ENCODE assay signal across 25 cellular contexts in genomic region chr2:204505488-204505887, GRCh38. TPM values are rescaled to one million over a fixed set of nuclear protein-coding genes. Genes with fewer than 3 reads are reported as not detected.
DNase-seq lines count a peak whose midpoint lies in the region; ATAC-seq and TF ChIP-seq lines count a peak whose summit lies in the region.
"Had no signal": no experiment of that assay in that cellular context is flagged by ENCODE, and none has a peak within 500 bp of the region (broad histone marks: within the 10 kb centered on the region; RNA-seq: fewer than 3 reads in every experiment).

No MANE protein-coding gene starts in this region.

- DNase-seq in A172 (ENCODE audit: low spot score) (peak; percentile 15), GM23248 (peak; percentile 28), brain microvascular endothelial cell (peak; percentile 52), myocyte (ENCODE audit: low read depth) (peak; percentile 10), HT-29 (ENCODE audit: low spot score) (no peak), NAMALWA (ENCODE audit: low spot score) (no peak)
- DNase-seq: activated B cell treated with CpG ODN at 0.5 μM for 24 hours; activated naive CD4-positive, alpha-beta T cell treated with Interleukin-2 at 50 U/mL for 16 hours; amniotic stem cell; BE2C; effector memory CD4-positive, alpha-beta T cell; foreskin keratinocyte; NCI-H1105 treated with DMSO at 0.1 percent for 48 hours; NCI-H1930; NCI-H526; occipital lobe; SJCRH30; stimulated activated CD4-positive, alpha-beta T cell treated with anti-CD3 and anti-CD28 coated beads, Interleukin-1b, Interleukin-23, amount 100 ng/mL, for 48 hours; stomach; T-cell; thyroid gland had no signal

- H3K9me2 ChIP-seq in GM23248 (ENCODE audit: insufficient read depth), result 0 out of 2 replicates have a peak, but pooled peaks cover 3% of the 10 kb centered on the region

- H3K9me3 ChIP-seq in GM23248 (ENCODE audit: low read depth), result no peaks in the 10 kb centered on the region
- H3K9me3 ChIP-seq: BE2C, SJCRH30, stomach, thyroid gland had no signal

- H3K79me2 ChIP-seq in GM23248 (ENCODE audit: insufficient read depth), result no peaks in the 10 kb centered on the region

- H3K4me3 ChIP-seq in GM23248, result no peak overlapping the region
- no peak overlapping the region for H3K4me3 ChIP-seq in brain microvascular endothelial cell (ENCODE audit: low read depth, low read length)
- H3K4me3 ChIP-seq: coronary artery, SJCRH30, smooth muscle cell, stomach, thyroid gland had no signal

- 55 to 57% methylated on average over 2 of the region's 2 CpGs for WGBS in GM23248 (ENCODE audit: low coverage in 1 of 2, low lambda C conversion rate in 2 of 2, missing lambda C conversion rate in 2 of 2), 2 experiments

- H3K9ac ChIP-seq in GM23248, result no peak overlapping the region

- peak overlapping the region; percentile 5 for H3K4me2 ChIP-seq in GM23248 (ENCODE audit: unreplicated experiment)
- H3K4me2 ChIP-seq: smooth muscle cell had no signal

- peaks cover 11% of the 10 kb centered on the region; the same call in 1 of the 2 replicates for H3F3A ChIP-seq in GM23248 (ENCODE audit: insufficient read depth)

- H3K27me3 ChIP-seq in GM23248 (replicated peaks; ENCODE audit: insufficient read depth) (no peaks in the 10 kb centered on the region), brain microvascular endothelial cell (replicated peaks) (no peaks in the 10 kb centered on the region)
- H3K27me3 ChIP-seq: BE2C, foreskin keratinocyte, SJCRH30, stomach, thyroid gland had no signal

- H3K27ac ChIP-seq in GM23248, result peak overlapping the region; percentile 63
- peak overlapping the region; percentile 61 for H3K27ac ChIP-seq in brain microvascular endothelial cell
- H3K27ac ChIP-seq: coronary artery, foreskin keratinocyte, SJCRH30, stomach, thyroid gland had no signal

- no peak for ATAC-seq in HG03025 (IDR thresholded peaks at IDR 0.05; ENCODE audit: low FRiP score, unreplicated experiment)
- ATAC-seq in HG02759 (IDR thresholded peaks at IDR 0.05; ENCODE audit: unreplicated experiment), result no peak
- ATAC-seq: foreskin keratinocyte, T-cell had no signal

- H3K36me3 ChIP-seq in GM23248 (ENCODE audit: low read depth) (no peaks in the 10 kb centered on the region), brain microvascular endothelial cell (replicated peaks) (no peaks in the 10 kb centered on the region)
- H3K36me3 ChIP-seq: BE2C, SJCRH30, stomach, thyroid gland had no signal

- in situ Hi-C loops in GM23248 (cut with MboI) (no loop called here), brain microvascular endothelial cell (cut with HindIII; ENCODE audit: low pct_ligation_motif_present, low sequenced_read_pairs) (no loop called here)

- TF ChIP-seq CTCF in brain microvascular endothelial cell (IDR thresholded peaks at IDR 0.05; ENCODE audit: low read depth, low read length, missing control alignments), result no peak

- 0 out of 2 replicates have a peak overlapping the region, but pooled peaks have one; percentile 1 for H2AFZ ChIP-seq in GM23248

- H3K4me1 ChIP-seq in GM23248 (ENCODE audit: insufficient read depth), result peaks cover 27% of the 10 kb centered on the region
- H3K4me1 ChIP-seq: BE2C, foreskin keratinocyte, SJCRH30, stomach, thyroid gland had no signal

- H4K20me1 ChIP-seq in GM23248 (ENCODE audit: insufficient read depth), result no peaks in the 10 kb centered on the region

RNA-seq across cellular contexts. Expression of gene PARD3B, which starts 39.8 kb away (rescaled TPM):
- 3.7 and 5.4 TPM in 2 replicates for total RNA-seq in A172 (2014; rRNA removed; shearing (Covaris generic))
- 6.9 and 8.1 TPM in 2 replicates for total RNA-seq in GM23248 (2014; rRNA removed; shearing (Covaris generic))
- polyA plus RNA-seq in GM23248 (2016; fragmentation: Nextera tagmentation; extraction: Ambion mirVana), result 2.5 and 3.3 TPM in 2 replicates
- total RNA-seq in myocyte, result 7.2 and 9.7 TPM in 2 replicates
- polyA plus RNA-seq in myocyte (2012), result 10.1 TPM
- 1.8 and 3.9 TPM in 2 replicates for total RNA-seq in HT-29 (2014; rRNA removed; shearing (Covaris generic))
- total RNA-seq: activated B cell treated with CpG ODN at 0.5 μM for 24 hours had no signal

Comparison
In these comparisons a context has a peak if more than half of its experiments do, and no peak if none do; other contexts are left out.
1. DNase-seq: peak in A172 (single experiment), GM23248 (single experiment), brain microvascular endothelial cell (single experiment) and myocyte (single experiment); none in HT-29 (single experiment) and NAMALWA (single experiment).